1 cellular context compared by ENCODE assay signal in the genomic region with DNA sequence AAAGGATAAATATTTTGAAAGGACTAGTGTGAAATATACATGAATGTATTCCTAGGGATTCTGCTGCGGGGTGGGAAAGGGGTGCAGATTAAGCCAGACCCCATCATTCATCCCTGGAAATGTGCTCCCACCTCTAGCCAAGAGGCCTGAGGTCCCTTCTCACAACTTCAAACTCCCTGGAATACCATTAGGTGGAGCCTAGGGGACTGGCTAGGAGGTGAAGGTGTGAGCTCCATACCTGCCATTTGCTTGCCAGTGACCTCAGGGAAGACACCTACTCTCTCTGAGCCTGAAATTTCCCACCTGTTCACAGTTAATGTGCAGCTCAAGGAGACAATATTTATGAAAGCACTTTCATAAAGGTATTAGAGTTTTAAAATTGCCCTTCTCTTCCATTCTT.
TF ChIP-seq lines count a peak whose summit lies in the region.

No MANE protein-coding gene starts in this region.

TF ChIP-seq in SK-N-SH treated with all-trans-retinoic acid at 6 μM for 48 hours, 23 proteins besides CTCF, POLR2A, EP300 and RAD21 (continued from another document):
- TF ChIP-seq, protein P1, sequence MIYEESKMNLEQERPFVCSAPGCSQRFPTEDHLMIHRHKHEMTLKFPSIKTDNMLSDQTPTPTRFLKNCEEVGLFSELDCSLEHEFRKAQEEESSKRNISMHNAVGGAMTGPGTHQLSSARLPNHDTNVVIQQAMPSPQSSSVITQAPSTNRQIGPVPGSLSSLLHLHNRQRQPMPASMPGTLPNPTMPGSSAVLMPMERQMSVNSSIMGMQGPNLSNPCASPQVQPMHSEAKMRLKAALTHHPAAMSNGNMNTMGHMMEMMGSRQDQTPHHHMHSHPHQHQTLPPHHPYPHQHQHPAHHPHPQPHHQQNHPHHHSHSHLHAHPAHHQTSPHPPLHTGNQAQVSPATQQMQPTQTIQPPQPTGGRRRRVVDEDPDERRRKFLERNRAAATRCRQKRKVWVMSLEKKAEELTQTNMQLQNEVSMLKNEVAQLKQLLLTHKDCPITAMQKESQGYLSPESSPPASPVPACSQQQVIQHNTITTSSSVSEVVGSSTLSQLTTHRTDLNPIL (CRISPR knock-in tag; IDR thresholded peaks at IDR 0.05; ENCODE audit: low read depth) = no peak
- TF ChIP-seq ZNF565 (CRISPR knock-in tag; conservative IDR thresholded peaks at IDR 0.05; ENCODE audit: low read depth) (no peak), RARB (CRISPR knock-in tag; IDR thresholded peaks at IDR 0.05) (no peak)
- TF ChIP-seq, protein P2, sequence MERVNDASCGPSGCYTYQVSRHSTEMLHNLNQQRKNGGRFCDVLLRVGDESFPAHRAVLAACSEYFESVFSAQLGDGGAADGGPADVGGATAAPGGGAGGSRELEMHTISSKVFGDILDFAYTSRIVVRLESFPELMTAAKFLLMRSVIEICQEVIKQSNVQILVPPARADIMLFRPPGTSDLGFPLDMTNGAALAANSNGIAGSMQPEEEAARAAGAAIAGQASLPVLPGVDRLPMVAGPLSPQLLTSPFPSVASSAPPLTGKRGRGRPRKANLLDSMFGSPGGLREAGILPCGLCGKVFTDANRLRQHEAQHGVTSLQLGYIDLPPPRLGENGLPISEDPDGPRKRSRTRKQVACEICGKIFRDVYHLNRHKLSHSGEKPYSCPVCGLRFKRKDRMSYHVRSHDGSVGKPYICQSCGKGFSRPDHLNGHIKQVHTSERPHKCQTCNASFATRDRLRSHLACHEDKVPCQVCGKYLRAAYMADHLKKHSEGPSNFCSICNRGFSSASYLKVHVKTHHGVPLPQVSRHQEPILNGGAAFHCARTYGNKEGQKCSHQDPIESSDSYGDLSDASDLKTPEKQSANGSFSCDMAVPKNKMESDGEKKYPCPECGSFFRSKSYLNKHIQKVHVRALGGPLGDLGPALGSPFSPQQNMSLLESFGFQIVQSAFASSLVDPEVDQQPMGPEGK (CRISPR knock-in tag; IDR thresholded peaks at IDR 0.05; ENCODE audit: borderline replicate concordance) = no peak
